In the genomic region with DNA sequence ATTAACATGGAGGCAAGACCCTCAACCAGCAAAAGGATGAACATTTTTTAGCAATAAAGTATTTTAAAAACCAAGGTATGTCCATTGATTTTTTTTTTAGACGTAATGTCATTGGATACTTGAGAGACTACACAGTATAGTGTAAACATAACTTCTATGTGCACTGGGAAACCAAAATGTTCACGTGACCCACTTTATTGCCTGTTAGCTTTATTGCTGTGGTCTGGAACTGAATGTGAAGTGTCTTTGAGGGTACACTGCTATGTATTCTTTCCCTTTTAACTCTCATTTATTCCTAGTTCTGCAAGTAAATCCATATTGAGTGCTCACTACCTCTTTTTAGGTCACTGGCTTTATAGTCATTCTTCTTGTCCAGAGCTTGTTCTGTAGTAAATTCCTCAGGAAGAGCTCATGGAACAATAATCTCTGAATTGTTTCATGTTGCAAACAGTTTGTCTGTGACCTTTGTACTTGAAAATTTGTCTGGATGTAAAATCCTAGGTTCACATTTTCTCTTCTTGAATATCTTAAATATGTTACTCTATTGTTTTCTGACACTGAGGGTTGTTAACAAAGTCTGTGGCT, we compare ENCODE assay signal across 21 cellular contexts. TPM values are rescaled to one million over a fixed set of nuclear protein-coding genes. Genes with fewer than 3 reads are reported as not detected.
DNase-seq lines count a peak whose midpoint lies in the region; ATAC-seq, FAIRE-seq and TF ChIP-seq lines count a peak whose summit lies in the region.
"Had no signal": no experiment of that assay in that cellular context is flagged by ENCODE, and none has a peak within 500 bp of the region (broad histone marks: within the 10 kb centered on the region; RNA-seq: fewer than 3 reads in every experiment).

No MANE protein-coding gene starts in this region.

- in situ Hi-C loops in SK-MEL-5 (cut with HindIII; ENCODE audit: low pct_unique_long_range_greater_than_20kb, low sequenced_read_pairs) = no loop called here

- intact Hi-C loops in left colon (cut with DNase I, micrococcal nuclease) (no loop called here), sciatic nerve (cut with DNase I) (no loop called here), dorsolateral prefrontal cortex (cut with DNase I) (no loop called here)

- H3K4me2 ChIP-seq in A549 = peak overlapping the region; percentile 11; the same call in 1 of the 3 replicates

- TF ChIP-seq CTCF in A549 (IDR thresholded peaks at IDR 0.05) (no peak), HEK293 (tag by site-specific recombination; IDR thresholded peaks at IDR 0.05) (no peak), glutamatergic neuron (IDR thresholded peaks at IDR 0.05; ENCODE audit: partially characterized antibody, unreplicated experiment) (no peak), dorsolateral prefrontal cortex (IDR thresholded peaks at IDR 0.05 in 54 of 56, conservative IDR thresholded peaks at IDR 0.05 in 2 of 56; ENCODE audit: low read depth in 1 of 56, partially characterized antibody in 56 of 56) (no peak)

- H3K9me3 Mint-ChIP-seq in glutamatergic neuron (ENCODE audit: unreplicated experiment) = peaks cover 6% of the 10 kb centered on the region

- no peaks in the 10 kb centered on the region for H3K27me3 ChIP-seq in dorsolateral prefrontal cortex

- CTCF ChIA-PET in A549 (lab: Yijun Ruan, JAX) (no interaction called here), HEK293 (lab: Yijun Ruan, JAX) (interaction anchor here (0.7 to 1.0 kb wide), 2 partner anchors 16 to 39 kb away, joined by 3 read pairs; no protein-coding TSS in a partner anchor)

- H3K4me1 ChIP-seq in A549 (peaks cover 21% of the 10 kb centered on the region; the same call in 2 of the 3 replicates), HEK293 (ENCODE audit: control insufficient read depth, insufficient read depth, low read length) (peaks cover 7% of the 10 kb centered on the region)
- H3K4me1 ChIP-seq: prostate gland had no signal

- WGBS in A549 (ENCODE audit: missing lambda C conversion rate) = 91% methylated on average over 2 of the region's 2 CpGs

- POLR2A ChIA-PET in A549 (lab: Yijun Ruan, JAX) (interaction anchor here (0.7 kb wide), 1 partner anchor 462 kb away, joined by 3 read pairs; no protein-coding TSS in a partner anchor), HEK293 (lab: Yijun Ruan, JAX) (no interaction called here)

- H3K9me3 ChIP-seq in A549 (peaks cover 13% of the 10 kb centered on the region), HEK293 (ENCODE audit: control insufficient read depth, insufficient read depth, low read depth, low read length) (no peaks in the 10 kb centered on the region)
- H3K9me3 ChIP-seq: prostate gland had no signal

- H3K4me3 ChIP-seq in A549 = no peak overlapping the region
- H3K4me3 ChIP-seq in HEK293 (ENCODE audit: low read depth, low read length) = no peak overlapping the region
- no peak overlapping the region for H3K4me3 ChIP-seq in dorsolateral prefrontal cortex
- H3K4me3 ChIP-seq: prostate gland, SK-N-MC had no signal

- no peak for TF ChIP-seq POLR2A in A549 (IDR thresholded peaks at IDR 0.05; ENCODE audit: low read length)

- H3K27ac Mint-ChIP-seq in glutamatergic neuron (ENCODE audit: unreplicated experiment) = no peak overlapping the region
- H3K27ac Mint-ChIP-seq: activated CD4-positive, alpha-beta T cell treated with anti-CD3 and anti-CD28 coated beads for 36 hours; naive thymus-derived CD4-positive, alpha-beta T cell; stimulated activated naive B cell treated with anti-CD40 and anti-IgM and Interleukin-4, amounts not matched to agents 10 μg/mL and 1 μg/mL and 100 μg/mL, for 72 hours; type B pancreatic cell had no signal

- ATAC-seq in A549 (no peak), left colon (peak; percentile 85), sciatic nerve (no peak)
- ATAC-seq: activated CD4-positive, alpha-beta T cell treated with anti-CD3 and anti-CD28 coated beads for 36 hours; naive thymus-derived CD4-positive, alpha-beta T cell; stimulated activated naive B cell treated with anti-CD40 and anti-IgM and Interleukin-4, amounts not matched to agents 10 μg/mL and 1 μg/mL and 100 μg/mL, for 72 hours had no signal

- TF ChIP-seq EP300 in A549 (IDR thresholded peaks at IDR 0.05) = no peak

- TF ChIP-seq RAD21 in A549 (conservative IDR thresholded peaks at IDR 0.05 in 1 of 2, IDR thresholded peaks at IDR 0.05 in 1 of 2) = no peak

- no peaks in the 10 kb centered on the region for H3K27me3 Mint-ChIP-seq in glutamatergic neuron (ENCODE audit: unreplicated experiment)
- H3K27me3 Mint-ChIP-seq: activated CD4-positive, alpha-beta T cell treated with anti-CD3 and anti-CD28 coated beads for 36 hours; naive thymus-derived CD4-positive, alpha-beta T cell; stimulated activated naive B cell treated with anti-CD40 and anti-IgM and Interleukin-4, amounts not matched to agents 10 μg/mL and 1 μg/mL and 100 μg/mL, for 72 hours; type B pancreatic cell had no signal

- H3K4me1 Mint-ChIP-seq in glutamatergic neuron (ENCODE audit: low read depth, unreplicated experiment) = no peaks in the 10 kb centered on the region

- no peaks in the 10 kb centered on the region for H3K36me3 ChIP-seq in HEK293 (ENCODE audit: control insufficient read depth in 2 of 2, insufficient read depth in 1 of 2, low read length in 2 of 2)
- H3K36me3 ChIP-seq: prostate gland had no signal

- no peak for FAIRE-seq in A549 (lab: Jason Lieb, UNC)

- H3K36me3 Mint-ChIP-seq in glutamatergic neuron (ENCODE audit: unreplicated experiment) = peaks cover 8% of the 10 kb centered on the region

- DNase-seq in A549 (ENCODE audit: low read depth in 1 of 2, low spot score in 1 of 2) (no peak), SK-MEL-5 (ENCODE audit: low read depth, low spot score) (peak; percentile 26), left colon (no peak), sciatic nerve (ENCODE audit: low spot score) (no peak), glutamatergic neuron (no peak), dorsolateral prefrontal cortex (no peak), NCI-H1436 treated with DMSO at 0.1 percent for 48 hours (lab: John Stamatoyannopoulos, UW) (no peak)
- DNase-seq: activated CD4-positive, alpha-beta T cell treated with anti-CD3 and anti-CD28 coated beads for 36 hours; activated naive CD4-positive, alpha-beta T cell; cortex of kidney; HCEC 1CT; naive thymus-derived CD4-positive, alpha-beta T cell; NCI-H1694; NCI-H526; stimulated activated naive B cell treated with anti-CD40 and anti-IgM and Interleukin-4, amounts not matched to agents 10 μg/mL and 1 μg/mL and 100 μg/mL, for 72 hours; T1000 had no signal

- H3K4me3 Mint-ChIP-seq in glutamatergic neuron (ENCODE audit: unreplicated experiment) = no peak overlapping the region
- H3K4me3 Mint-ChIP-seq: activated CD4-positive, alpha-beta T cell treated with anti-CD3 and anti-CD28 coated beads for 36 hours; stimulated activated naive B cell treated with anti-CD40 and anti-IgM and Interleukin-4, amounts not matched to agents 10 μg/mL and 1 μg/mL and 100 μg/mL, for 72 hours; type B pancreatic cell had no signal

- H3K27ac ChIP-seq in A549 = no peak overlapping the region
- H3K27ac ChIP-seq in HEK293 (ENCODE audit: extremely low read depth, low read depth, low read length) = no peak overlapping the region
- H3K27ac ChIP-seq in dorsolateral prefrontal cortex = no peak overlapping the region
- H3K27ac ChIP-seq: epithelial cell of prostate, prostate gland, SK-N-MC had no signal

TF ChIP-seq in A549, 52 proteins besides CTCF, POLR2A, EP300 and RAD21 (continues in another document):
- TF ChIP-seq, protein P1, sequence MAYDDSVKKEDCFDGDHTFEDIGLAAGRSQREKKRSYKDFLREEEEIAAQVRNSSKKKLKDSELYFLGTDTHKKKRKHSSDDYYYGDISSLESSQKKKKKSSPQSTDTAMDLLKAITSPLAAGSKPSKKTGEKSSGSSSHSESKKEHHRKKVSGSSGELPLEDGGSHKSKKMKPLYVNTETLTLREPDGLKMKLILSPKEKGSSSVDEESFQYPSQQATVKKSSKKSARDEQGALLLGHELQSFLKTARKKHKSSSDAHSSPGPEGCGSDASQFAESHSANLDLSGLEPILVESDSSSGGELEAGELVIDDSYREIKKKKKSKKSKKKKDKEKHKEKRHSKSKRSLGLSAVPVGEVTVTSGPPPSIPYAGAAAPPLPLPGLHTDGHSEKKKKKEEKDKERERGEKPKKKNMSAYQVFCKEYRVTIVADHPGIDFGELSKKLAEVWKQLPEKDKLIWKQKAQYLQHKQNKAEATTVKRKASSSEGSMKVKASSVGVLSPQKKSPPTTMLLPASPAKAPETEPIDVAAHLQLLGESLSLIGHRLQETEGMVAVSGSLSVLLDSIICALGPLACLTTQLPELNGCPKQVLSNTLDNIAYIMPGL (CRISPR knock-in tag; IDR thresholded peaks at IDR 0.05; ENCODE audit: borderline replicate concordance) = no peak

TF ChIP-seq in HEK293, 187 proteins besides CTCF, POLR2A, EP300 and RAD21:
- TF ChIP-seq ZBTB20 (tag by site-specific recombination; IDR thresholded peaks at IDR 0.05) = peak; percentile 65; the same call in 1 of the 2 replicates
- TF ChIP-seq MZF1 (tag by site-specific recombination; IDR thresholded peaks at IDR 0.05; ENCODE audit: borderline replicate concordance) = no peak

RNA-seq across cellular contexts. Expression of a gene that starts 20.6 kb away (rescaled TPM):
- polyA plus RNA-seq in A549 (2011; rRNA removed) (34.5 and 44.8 TPM in 2 replicates), A549 (2017; fragmentation: RNase III; extraction: RNeasy Plus Mini Kit Qiagen cat#74134 plus additional on column Dnase treatment) (31.3 to 34.1 TPM (median 32.3 TPM) in 3 replicates)
- polyA plus RNA-seq in A549 (2012; cell fraction: cytosol; rRNA removed) = 7.3 and 8.0 TPM in 2 replicates
- 4.2 and 9.3 TPM in 2 replicates for polyA plus RNA-seq in A549 (2012; cell fraction: nucleus; rRNA removed)
- 17.1 and 18.0 TPM in 2 replicates for polyA minus RNA-seq in A549 (2011; rRNA and poly(A)+ RNA removed)
- 42.5 and 45.8 TPM in 2 replicates for total RNA-seq in SK-MEL-5 (2014; rRNA removed; shearing (Covaris generic))
- 23.3 and 27.4 TPM in 2 replicates for polyA plus RNA-seq in SK-MEL-5 (2015; cell fraction: cytosol; rRNA removed)
- polyA plus RNA-seq in SK-MEL-5 (2015; cell fraction: nucleus; rRNA removed) = 38.5 and 40.9 TPM in 2 replicates
- total RNA-seq in left colon (100 to 1,000 TPM; 111 to 117 TPM), sciatic nerve (65.7 TPM), glutamatergic neuron (ENCODE audit: unreplicated experiment) (26.0 TPM), dorsolateral prefrontal cortex (10 to 100 TPM; 29.3 to 56.2 (median 39.9) TPM)
